ENCODE assay signal across 9 cellular contexts in genomic region chr2:237201461-237202287, GRCh38.
DNase-seq lines count a peak whose midpoint lies in the region; ATAC-seq and TF ChIP-seq lines count a peak whose summit lies in the region.
"Had no signal": no experiment of that assay in that cellular context is flagged by ENCODE, and none has a peak within 500 bp of the region (broad histone marks: within the 10 kb centered on the region; RNA-seq: fewer than 3 reads in every experiment).

No MANE protein-coding gene starts in this region.

- H3K4me3 Mint-ChIP-seq in activated CD8-positive, alpha-beta T cell treated with anti-CD3 and anti-CD28 coated beads for 36 hours = no peak overlapping the region
- no peak overlapping the region for H3K4me3 Mint-ChIP-seq in activated CD8-positive, alpha-beta T cell treated with anti-CD3 and anti-CD28 coated beads, Interleukin-2, amount 10 ng/mL, durations not matched to agents 7 days and 5 days

- H3K36me3 Mint-ChIP-seq in activated CD8-positive, alpha-beta T cell treated with anti-CD3 and anti-CD28 coated beads for 36 hours (ENCODE audit: low read depth) = no peaks in the 10 kb centered on the region
- no peaks in the 10 kb centered on the region for H3K36me3 Mint-ChIP-seq in activated CD8-positive, alpha-beta T cell treated with anti-CD3 and anti-CD28 coated beads, Interleukin-2, amount 10 ng/mL, durations not matched to agents 7 days and 5 days (ENCODE audit: low read depth)

- H3K9me3 Mint-ChIP-seq in activated CD8-positive, alpha-beta T cell treated with anti-CD3 and anti-CD28 coated beads for 36 hours = no peaks in the 10 kb centered on the region
- H3K9me3 Mint-ChIP-seq in activated CD8-positive, alpha-beta T cell treated with anti-CD3 and anti-CD28 coated beads, Interleukin-2, amount 10 ng/mL, durations not matched to agents 7 days and 5 days (ENCODE audit: insufficient read depth) = no peaks in the 10 kb centered on the region

- POLR2A ChIA-PET in activated CD8-positive, alpha-beta T cell treated with anti-CD3 and anti-CD28 coated beads for 36 hours (lab: Charles Lee) = no interaction called here
- POLR2A ChIA-PET in activated CD8-positive, alpha-beta T cell treated with anti-CD3 and anti-CD28 coated beads, Interleukin-2, amount 10 ng/mL, durations not matched to agents 7 days and 5 days (lab: Charles Lee) = no interaction called here

- H3K4me1 Mint-ChIP-seq in activated CD8-positive, alpha-beta T cell treated with anti-CD3 and anti-CD28 coated beads for 36 hours (ENCODE audit: low read depth) = peaks cover 4% of the 10 kb centered on the region
- no peaks in the 10 kb centered on the region for H3K4me1 Mint-ChIP-seq in activated CD8-positive, alpha-beta T cell treated with anti-CD3 and anti-CD28 coated beads, Interleukin-2, amount 10 ng/mL, durations not matched to agents 7 days and 5 days (ENCODE audit: low read depth)

- H3K27me3 Mint-ChIP-seq in activated CD8-positive, alpha-beta T cell treated with anti-CD3 and anti-CD28 coated beads for 36 hours = peaks cover 9% of the 10 kb centered on the region
- peaks cover 7% of the 10 kb centered on the region for H3K27me3 Mint-ChIP-seq in activated CD8-positive, alpha-beta T cell treated with anti-CD3 and anti-CD28 coated beads, Interleukin-2, amount 10 ng/mL, durations not matched to agents 7 days and 5 days (ENCODE audit: low read depth)

- no peak for TF ChIP-seq CTCF in activated CD8-positive, alpha-beta T cell treated with anti-CD3 and anti-CD28 coated beads for 36 hours (IDR thresholded peaks at IDR 0.05)

- no peaks in the 10 kb centered on the region for H3K27me3 ChIP-seq in MG63
- H3K27me3 ChIP-seq: BLaER1 had no signal

- H3K4me3 ChIP-seq in MG63 = no peak overlapping the region
- H3K4me3 ChIP-seq: BLaER1 had no signal

- no peaks in the 10 kb centered on the region for H3K36me3 ChIP-seq in MG63
- H3K36me3 ChIP-seq: BLaER1 had no signal

- peak; percentile 61 for ATAC-seq in activated CD8-positive, alpha-beta T cell treated with anti-CD3 and anti-CD28 coated beads for 36 hours
- ATAC-seq in activated CD8-positive, alpha-beta T cell treated with anti-CD3 and anti-CD28 coated beads, Interleukin-2, amount 10 ng/mL, durations not matched to agents 7 days and 5 days = no peak
- ATAC-seq in GM21360 (IDR thresholded peaks at IDR 0.05; ENCODE audit: unreplicated experiment) = no peak

- CTCF ChIA-PET in activated CD8-positive, alpha-beta T cell treated with anti-CD3 and anti-CD28 coated beads for 36 hours (lab: Charles Lee) = interaction anchor here (1.3 kb wide), 1 partner anchor 36 kb away, joined by 3 read pairs; no protein-coding TSS in a partner anchor
- CTCF ChIA-PET in activated CD8-positive, alpha-beta T cell treated with anti-CD3 and anti-CD28 coated beads, Interleukin-2, amount 10 ng/mL, durations not matched to agents 7 days and 5 days (lab: Charles Lee) = no interaction called here

- H3K9me3 ChIP-seq in MG63 = no peaks in the 10 kb centered on the region

- no peak overlapping the region for H3K27ac Mint-ChIP-seq in activated CD8-positive, alpha-beta T cell treated with anti-CD3 and anti-CD28 coated beads for 36 hours
- H3K27ac Mint-ChIP-seq in activated CD8-positive, alpha-beta T cell treated with anti-CD3 and anti-CD28 coated beads, Interleukin-2, amount 10 ng/mL, durations not matched to agents 7 days and 5 days = no peak overlapping the region

- DNase-seq in activated CD8-positive, alpha-beta T cell treated with anti-CD3 and anti-CD28 coated beads for 36 hours = peak; percentile 39
- DNase-seq in activated CD8-positive, alpha-beta T cell treated with anti-CD3 and anti-CD28 coated beads, Interleukin-2, amount 10 ng/mL, durations not matched to agents 7 days and 5 days = no peak
- DNase-seq in MG63 (peak; percentile 92), fibroblast of peridontal ligament (ENCODE audit: extremely low read depth) (peak; percentile 88), ureter (ENCODE audit: low spot score) (no peak)
- DNase-seq in stimulated activated CD8-positive, alpha-beta memory T cell treated with anti-CD3 and anti-CD28 coated beads, Interleukin-4, amount 100 ng/mL, for 48 hours = peak; percentile 28
- DNase-seq in stimulated activated naive CD4-positive, alpha-beta T cell (lab: John Stamatoyannopoulos, UW) = no peak

- intact Hi-C loops in activated CD8-positive, alpha-beta T cell treated with anti-CD3 and anti-CD28 coated beads for 36 hours (cut with micrococcal nuclease) = no loop called here

Comparison
In these comparisons a context has a peak if more than half of its experiments do, and no peak if none do; other contexts are left out.
1. DNase-seq: peak in activated CD8-positive, alpha-beta T cell treated with anti-CD3 and anti-CD28 coated beads for 36 hours (single experiment), MG63 (single experiment), fibroblast of peridontal ligament (single experiment) and stimulated activated CD8-positive, alpha-beta memory T cell treated with anti-CD3 and anti-CD28 coated beads, Interleukin-4, amount 100 ng/mL, for 48 hours (single experiment); none in activated CD8-positive, alpha-beta T cell treated with anti-CD3 and anti-CD28 coated beads, Interleukin-2, amount 10 ng/mL, durations not matched to agents 7 days and 5 days (single experiment), ureter (single experiment) and stimulated activated naive CD4-positive, alpha-beta T cell (0 of 6).